In genomic region chr22:20983081-20983745, GRCh38 we compare ENCODE assay signal across 10 cellular contexts. TPM values are rescaled to one million over a fixed set of nuclear protein-coding genes. Genes with fewer than 3 reads are reported as not detected.
DNase-seq lines count a peak whose midpoint lies in the region; ATAC-seq, FAIRE-seq and TF ChIP-seq lines count a peak whose summit lies in the region.
"Had no signal": no experiment of that assay in that cellular context is flagged by ENCODE, and none has a peak within 500 bp of the region (broad histone marks: within the 10 kb centered on the region; RNA-seq: fewer than 3 reads in every experiment).

No MANE protein-coding gene starts in this region.

- TF ChIP-seq CTCF in HepG2 (CRISPR knock-in tag; IDR thresholded peaks at IDR 0.05) (no peak), tibial artery (IDR thresholded peaks at IDR 0.05) (no peak)

- no peak overlapping the region for H2AFZ ChIP-seq in HepG2 (ENCODE audit: low read length)

- H3K9ac ChIP-seq in HepG2 (ENCODE audit: insufficient read depth, low read depth, low read length): peak overlapping the region; percentile 79

- H3K9me3 ChIP-seq in HepG2 (ENCODE audit: low read length) (0 out of 2 replicates have a peak, but pooled peaks cover 4% of the 10 kb centered on the region), tibial artery (peaks cover 0 to 9% (median 0%) of the 10 kb centered on the region in 3 donors)

- H3K27ac ChIP-seq in HepG2 (ENCODE audit: extremely low read length, insufficient read depth, low read length) (no peak overlapping the region), tibial artery (peak overlapping the region; percentile 85 to 87)

- H3K36me3 ChIP-seq in HepG2 (replicated peaks in 1 of 2; ENCODE audit: control insufficient read depth in 1 of 2, insufficient read depth in 2 of 2, low read length in 2 of 2) (peaks cover 0 to 15% of the 10 kb centered on the region in 2 experiments; a peak in 4 of 5 replicates), tibial artery (peaks cover 9 to 42% (median 23%) of the 10 kb centered on the region in 3 donors)

- CTCF ChIA-PET in HepG2 (lab: Yijun Ruan, JAX; ENCODE audit: low intra/inter-chr PET ratio, low total read pairs): no interaction called here

- no peak for FAIRE-seq in HepG2 (lab: Jason Lieb, UNC)

- no TSS peak for BruUV-seq in HepG2 (replicated peaks; lab: Mats Ljungman, UMichigan)

- H3K79me2 ChIP-seq in HepG2 (ENCODE audit: insufficient read depth, low read length): peaks cover 11% of the 10 kb centered on the region

- H3K27ac Mint-ChIP-seq in activated T-cell treated with anti-CD3 and anti-CD28 coated beads, Interleukin-2, amount 50 U/mL, for 24 hours: peak overlapping the region; percentile 90
- H3K27ac Mint-ChIP-seq in activated naive CD8-positive, alpha-beta T cell treated with anti-CD3 and anti-CD28 coated beads, Interleukin-2, amount 50 U/mL, for 24 hours: peak overlapping the region; percentile 89

- POLR2A ChIA-PET in HepG2 (lab: Yijun Ruan, JAX): interaction anchor here (2.0 to 4.3 kb wide), 4 partner anchors 12 to 26 kb away, joined by 5 to 45 read pairs (median 39); partner anchors contain the start of gene THAP7

- H3K4me1 Mint-ChIP-seq in activated T-cell treated with anti-CD3 and anti-CD28 coated beads, Interleukin-2, amount 50 U/mL, for 24 hours (ENCODE audit: low read depth): peaks cover 40% of the 10 kb centered on the region
- H3K4me1 Mint-ChIP-seq in activated naive CD8-positive, alpha-beta T cell treated with anti-CD3 and anti-CD28 coated beads, Interleukin-2, amount 50 U/mL, for 24 hours: peaks cover 42% of the 10 kb centered on the region

- no peak for ATAC-seq in activated naive CD8-positive, alpha-beta T cell treated with anti-CD3 and anti-CD28 coated beads, Interleukin-2, amount 50 U/mL, for 24 hours
- no peak for ATAC-seq in HepG2

- H3K27me3 Mint-ChIP-seq in activated T-cell treated with anti-CD3 and anti-CD28 coated beads, Interleukin-2, amount 50 U/mL, for 24 hours: no peaks in the 10 kb centered on the region
- H3K27me3 Mint-ChIP-seq in activated naive CD8-positive, alpha-beta T cell treated with anti-CD3 and anti-CD28 coated beads, Interleukin-2, amount 50 U/mL, for 24 hours: no peaks in the 10 kb centered on the region

- no peaks in the 10 kb centered on the region for H4K20me1 ChIP-seq in HepG2 (ENCODE audit: insufficient read depth, low read length)

- WGBS in HepG2 (ENCODE audit: low lambda C conversion rate): 69% methylated on average over 4 of the region's 5 CpGs

- peak overlapping the region; percentile 97 for H3K4me2 ChIP-seq in HepG2 (ENCODE audit: low read depth, low read length)

- DNase-seq in activated T-cell treated with anti-CD3 and anti-CD28 coated beads, Interleukin-2, amount 50 U/mL, for 24 hours: no peak
- DNase-seq in activated T-cell treated with anti-CD3 and anti-CD28 coated beads, Interleukin-2, amount 50 U/mL, for 1 hour: no peak
- no peak for DNase-seq in activated naive CD8-positive, alpha-beta T cell treated with anti-CD3 and anti-CD28 coated beads, Interleukin-2, amount 50 U/mL, for 24 hours
- DNase-seq in HepG2 (ENCODE audit: low spot score) (no peak), tibial artery (no peak), NCI-H1930 (lab: John Stamatoyannopoulos, UW) (no peak), NCI-H1105 (lab: John Stamatoyannopoulos, UW) (no peak), COLO829 (ENCODE audit: low spot score) (no peak)
- DNase-seq: C1 segment of cervical spinal cord, RPMI8226 had no signal

- no peaks in the 10 kb centered on the region for H3K9me3 Mint-ChIP-seq in activated T-cell treated with anti-CD3 and anti-CD28 coated beads, Interleukin-2, amount 50 U/mL, for 24 hours
- H3K9me3 Mint-ChIP-seq in activated naive CD8-positive, alpha-beta T cell treated with anti-CD3 and anti-CD28 coated beads, Interleukin-2, amount 50 U/mL, for 24 hours: peaks cover 8% of the 10 kb centered on the region

- no peak for TF ChIP-seq RAD21 in HepG2 (CRISPR knock-in tag; IDR thresholded peaks at IDR 0.05)

- TF ChIP-seq EP300 in HepG2 (IDR thresholded peaks at IDR 0.05; ENCODE audit: low read depth in 2 of 2, low read length in 2 of 2) (no peak), HepG2 (CRISPR knock-in tag; IDR thresholded peaks at IDR 0.05; ENCODE audit: borderline replicate concordance) (no peak)

- no peaks in the 10 kb centered on the region; a peak in 1 of 5 replicates for H3K27me3 ChIP-seq in HepG2 (ENCODE audit: control insufficient read depth in 1 of 2, insufficient read depth in 2 of 2, low read length in 2 of 2)
- H3K27me3 ChIP-seq in tibial artery: peaks cover 0 to 11% of the 10 kb centered on the region in 2 donors

- H3K36me3 Mint-ChIP-seq in activated T-cell treated with anti-CD3 and anti-CD28 coated beads, Interleukin-2, amount 50 U/mL, for 24 hours (ENCODE audit: low read depth): peaks cover 61% of the 10 kb centered on the region
- H3K36me3 Mint-ChIP-seq in activated naive CD8-positive, alpha-beta T cell treated with anti-CD3 and anti-CD28 coated beads, Interleukin-2, amount 50 U/mL, for 24 hours (ENCODE audit: low read depth): peaks cover 18% of the 10 kb centered on the region

- H3K4me3 Mint-ChIP-seq in activated T-cell treated with anti-CD3 and anti-CD28 coated beads, Interleukin-2, amount 50 U/mL, for 24 hours: peak overlapping the region; percentile 91
- peak overlapping the region; percentile 93 for H3K4me3 Mint-ChIP-seq in activated naive CD8-positive, alpha-beta T cell treated with anti-CD3 and anti-CD28 coated beads, Interleukin-2, amount 50 U/mL, for 24 hours

- TF ChIP-seq POLR2A in HepG2 (IDR thresholded peaks at IDR 0.05; ENCODE audit: insufficient read depth in 1 of 2, low read depth in 2 of 2, low read length in 2 of 2): no peak

- in situ Hi-C loops in HepG2 (cut with HindIII; ENCODE audit: extremely low pct_ligation_motif_present, low pct_unique_long_range_greater_than_20kb): no loop called here

- intact Hi-C loops in HepG2 (cut with micrococcal nuclease; ENCODE audit: unreplicated experiment): no loop called here
- intact Hi-C loops in tibial artery (cut with DNase I; ENCODE audit: low total_unique reads): no loop called here

- H3K4me1 ChIP-seq in HepG2 (ENCODE audit: insufficient read depth, low read length) (peaks cover 39% of the 10 kb centered on the region), tibial artery (peaks cover 0 to 41% (median 23%) of the 10 kb centered on the region in 4 donors)

- H3K4me3 ChIP-seq in HepG2 (replicated peaks in 1 of 3; ENCODE audit: insufficient read depth in 1 of 3, low read depth in 2 of 3, low read length in 3 of 3): peak overlapping the region; percentile 67 to 98 (median 83); a peak in 5 of 6 replicates
- peak overlapping the region; percentile 79 to 82 for H3K4me3 ChIP-seq in tibial artery

RNA-seq across cellular contexts. Expression of gene LZTR1, which starts 1.1 kb away (rescaled TPM):
- total RNA-seq in HepG2 (2016; rRNA removed; fragmentation: Illumina TruSeq; extraction: Trizol): 12.0 and 22.4 TPM in 2 replicates
- 6.7 and 7.2 TPM in 2 replicates for total RNA-seq in HepG2 (2016; cell fraction: cytosol; rRNA removed; fragmentation: Illumina TruSeq; extraction: Trizol; ENCODE audit: low read depth)
- total RNA-seq in HepG2 (2016; cell fraction: insoluble cytoplasmic fraction; rRNA removed; fragmentation: Illumina TruSeq; extraction: Trizol): 11.0 and 24.0 TPM in 2 replicates
- 7.2 and 7.5 TPM in 2 replicates for total RNA-seq in HepG2 (2016; cell fraction: membrane; rRNA removed; fragmentation: Illumina TruSeq; extraction: Trizol)
- total RNA-seq in HepG2 (2016; cell fraction: nucleus; rRNA removed; fragmentation: Illumina TruSeq; extraction: Trizol): 24.0 and 31.5 TPM in 2 replicates
- polyA plus RNA-seq in HepG2 (2011; rRNA removed): 21.8 and 36.0 TPM in 2 replicates
- 7.8 and 11.5 TPM in 2 replicates for polyA plus RNA-seq in HepG2 (2011; cell fraction: cytosol; rRNA removed)
- 218 and 255 TPM in 2 replicates for polyA plus RNA-seq in HepG2 (2011; cell fraction: nucleus; rRNA removed)
- 16.0 and 20.8 TPM in 2 replicates for polyA plus RNA-seq in HepG2 (2012)
- polyA plus RNA-seq in HepG2 (2016; cell fraction: cytosol; fragmentation: Illumina TruSeq; extraction: Trizol; ENCODE audit: low read depth): 1.7 and 1.9 TPM in 2 replicates
- 10.7 and 13.3 TPM in 2 replicates for polyA plus RNA-seq in HepG2 (2016; cell fraction: insoluble cytoplasmic fraction; fragmentation: Illumina TruSeq; extraction: Trizol; ENCODE audit: low read depth)
- polyA plus RNA-seq in HepG2 (2016; cell fraction: membrane; fragmentation: Illumina TruSeq; extraction: Trizol; ENCODE audit: low read depth): 3.5 and 4.4 TPM in 2 replicates
- 85.8 and 92.2 TPM in 2 replicates for polyA plus RNA-seq in HepG2 (2016; cell fraction: nucleus; fragmentation: Illumina TruSeq; extraction: Trizol; ENCODE audit: insufficient read depth, low read depth)
- polyA minus RNA-seq in HepG2 (2011; rRNA and poly(A)+ RNA removed; ENCODE audit: low replicate concordance): 28.9 and 51.0 TPM in 2 replicates
- polyA minus RNA-seq in HepG2 (2011; cell fraction: cytosol; rRNA and poly(A)+ RNA removed): 12.1 and 13.7 TPM in 2 replicates
- 71.7 and 79.9 TPM in 2 replicates for polyA minus RNA-seq in HepG2 (2011; cell fraction: nucleus; rRNA and poly(A)+ RNA removed)

RNA-seq across cellular contexts. Expression of gene AIFM3, which starts 16.2 kb away (rescaled TPM):
- 11.0 and 15.3 TPM in 2 replicates for total RNA-seq in HepG2 (2016; rRNA removed; fragmentation: Illumina TruSeq; extraction: Trizol)
- 11.0 and 11.3 TPM in 2 replicates for total RNA-seq in HepG2 (2016; cell fraction: cytosol; rRNA removed; fragmentation: Illumina TruSeq; extraction: Trizol; ENCODE audit: low read depth)
- total RNA-seq in HepG2 (2016; cell fraction: insoluble cytoplasmic fraction; rRNA removed; fragmentation: Illumina TruSeq; extraction: Trizol): 8.7 and 17.7 TPM in 2 replicates
- 18.9 and 20.5 TPM in 2 replicates for total RNA-seq in HepG2 (2016; cell fraction: membrane; rRNA removed; fragmentation: Illumina TruSeq; extraction: Trizol)
- 17.3 and 19.2 TPM in 2 replicates for total RNA-seq in HepG2 (2016; cell fraction: nucleus; rRNA removed; fragmentation: Illumina TruSeq; extraction: Trizol)
- polyA plus RNA-seq in HepG2 (2011; rRNA removed): 9.0 and 12.0 TPM in 2 replicates
- 9.9 and 12.9 TPM in 2 replicates for polyA plus RNA-seq in HepG2 (2011; cell fraction: cytosol; rRNA removed)
- 124 and 135 TPM in 2 replicates for polyA plus RNA-seq in HepG2 (2011; cell fraction: nucleus; rRNA removed)
- polyA plus RNA-seq in HepG2 (2012): 9.3 and 10.2 TPM in 2 replicates
- polyA plus RNA-seq in HepG2 (2016; cell fraction: cytosol; fragmentation: Illumina TruSeq; extraction: Trizol; ENCODE audit: low read depth): 9.8 and 11.5 TPM in 2 replicates
- 8.2 and 11.1 TPM in 2 replicates for polyA plus RNA-seq in HepG2 (2016; cell fraction: insoluble cytoplasmic fraction; fragmentation: Illumina TruSeq; extraction: Trizol; ENCODE audit: low read depth)
- 16.8 and 17.1 TPM in 2 replicates for polyA plus RNA-seq in HepG2 (2016; cell fraction: membrane; fragmentation: Illumina TruSeq; extraction: Trizol; ENCODE audit: low read depth)
- 45.0 and 47.7 TPM in 2 replicates for polyA plus RNA-seq in HepG2 (2016; cell fraction: nucleus; fragmentation: Illumina TruSeq; extraction: Trizol; ENCODE audit: insufficient read depth, low read depth)
- polyA minus RNA-seq in HepG2 (2011; rRNA and poly(A)+ RNA removed; ENCODE audit: low replicate concordance): 0.07 and 13.9 TPM in 2 replicates
- 6.5 and 6.6 TPM in 2 replicates for polyA minus RNA-seq in HepG2 (2011; cell fraction: cytosol; rRNA and poly(A)+ RNA removed)
- polyA minus RNA-seq in HepG2 (2011; cell fraction: nucleus; rRNA and poly(A)+ RNA removed): 18.9 and 19.3 TPM in 2 replicates

RNA-seq across cellular contexts. Expression of gene THAP7, which starts 18.7 kb away (rescaled TPM):
- total RNA-seq in HepG2 (2016; rRNA removed; fragmentation: Illumina TruSeq; extraction: Trizol): 20.4 and 25.5 TPM in 2 replicates
- 10.9 and 13.4 TPM in 2 replicates for total RNA-seq in HepG2 (2016; cell fraction: cytosol; rRNA removed; fragmentation: Illumina TruSeq; extraction: Trizol; ENCODE audit: low read depth)
- total RNA-seq in HepG2 (2016; cell fraction: insoluble cytoplasmic fraction; rRNA removed; fragmentation: Illumina TruSeq; extraction: Trizol): 22.1 and 23.8 TPM in 2 replicates
- 19.2 and 23.3 TPM in 2 replicates for total RNA-seq in HepG2 (2016; cell fraction: membrane; rRNA removed; fragmentation: Illumina TruSeq; extraction: Trizol)
- total RNA-seq in HepG2 (2016; cell fraction: nucleus; rRNA removed; fragmentation: Illumina TruSeq; extraction: Trizol): 18.4 and 19.1 TPM in 2 replicates
- polyA plus RNA-seq in HepG2 (2011; rRNA removed): 13.0 and 16.4 TPM in 2 replicates
- polyA plus RNA-seq in HepG2 (2011; cell fraction: cytosol; rRNA removed): 11.4 and 17.5 TPM in 2 replicates
- polyA plus RNA-seq in HepG2 (2011; cell fraction: nucleus; rRNA removed): 53.1 and 55.7 TPM in 2 replicates
- 7.6 and 9.2 TPM in 2 replicates for polyA plus RNA-seq in HepG2 (2012)
- polyA plus RNA-seq in HepG2 (2016; cell fraction: cytosol; fragmentation: Illumina TruSeq; extraction: Trizol; ENCODE audit: low read depth): 11.6 and 14.4 TPM in 2 replicates
- polyA plus RNA-seq in HepG2 (2016; cell fraction: insoluble cytoplasmic fraction; fragmentation: Illumina TruSeq; extraction: Trizol; ENCODE audit: low read depth): 22.2 and 26.6 TPM in 2 replicates
- 17.6 and 24.0 TPM in 2 replicates for polyA plus RNA-seq in HepG2 (2016; cell fraction: membrane; fragmentation: Illumina TruSeq; extraction: Trizol; ENCODE audit: low read depth)
- 42.7 and 46.0 TPM in 2 replicates for polyA plus RNA-seq in HepG2 (2016; cell fraction: nucleus; fragmentation: Illumina TruSeq; extraction: Trizol; ENCODE audit: insufficient read depth, low read depth)
- 19.9 and 30.3 TPM in 2 replicates for polyA minus RNA-seq in HepG2 (2011; rRNA and poly(A)+ RNA removed; ENCODE audit: low replicate concordance)
- polyA minus RNA-seq in HepG2 (2011; cell fraction: cytosol; rRNA and poly(A)+ RNA removed): 6.9 and 7.9 TPM in 2 replicates
- polyA minus RNA-seq in HepG2 (2011; cell fraction: nucleus; rRNA and poly(A)+ RNA removed): 34.2 and 38.9 TPM in 2 replicates

RNA-seq across cellular contexts. Expression of gene P2RX6, which starts 31.8 kb away (rescaled TPM):
- total RNA-seq in HepG2 (2016; rRNA removed; fragmentation: Illumina TruSeq; extraction: Trizol): 0.04 TPM in 1 of 2 replicates, not detected in the other
- total RNA-seq in HepG2 (2016; cell fraction: cytosol; rRNA removed; fragmentation: Illumina TruSeq; extraction: Trizol; ENCODE audit: low read depth): not detected in 2 replicates
- total RNA-seq in HepG2 (2016; cell fraction: insoluble cytoplasmic fraction; rRNA removed; fragmentation: Illumina TruSeq; extraction: Trizol): not detected in 2 replicates
- not detected in 2 replicates for total RNA-seq in HepG2 (2016; cell fraction: membrane; rRNA removed; fragmentation: Illumina TruSeq; extraction: Trizol)
- not detected in 2 replicates for total RNA-seq in HepG2 (2016; cell fraction: nucleus; rRNA removed; fragmentation: Illumina TruSeq; extraction: Trizol)
- 0.12 and 0.20 TPM in 2 replicates for polyA plus RNA-seq in HepG2 (2011; rRNA removed)
- 0.06 and 0.19 TPM in 2 replicates for polyA plus RNA-seq in HepG2 (2011; cell fraction: cytosol; rRNA removed)
- polyA plus RNA-seq in HepG2 (2011; cell fraction: nucleus; rRNA removed): 0.66 and 1.2 TPM in 2 replicates
- polyA plus RNA-seq in HepG2 (2012): 0.07 and 0.25 TPM in 2 replicates
- polyA plus RNA-seq in HepG2 (2016; cell fraction: cytosol; fragmentation: Illumina TruSeq; extraction: Trizol; ENCODE audit: low read depth): not detected in 2 replicates
- not detected in 2 replicates for polyA plus RNA-seq in HepG2 (2016; cell fraction: insoluble cytoplasmic fraction; fragmentation: Illumina TruSeq; extraction: Trizol; ENCODE audit: low read depth)
- not detected in 2 replicates for polyA plus RNA-seq in HepG2 (2016; cell fraction: membrane; fragmentation: Illumina TruSeq; extraction: Trizol; ENCODE audit: low read depth)
- not detected in 2 replicates for polyA plus RNA-seq in HepG2 (2016; cell fraction: nucleus; fragmentation: Illumina TruSeq; extraction: Trizol; ENCODE audit: insufficient read depth, low read depth)
- polyA minus RNA-seq in HepG2 (2011; rRNA and poly(A)+ RNA removed; ENCODE audit: low replicate concordance): 0.46 and 5.4 TPM in 2 replicates
- polyA minus RNA-seq in HepG2 (2011; cell fraction: cytosol; rRNA and poly(A)+ RNA removed): not detected in 2 replicates
- 0.50 TPM in 1 of 2 replicates, not detected in the other for polyA minus RNA-seq in HepG2 (2011; cell fraction: nucleus; rRNA and poly(A)+ RNA removed)

RNA-seq across cellular contexts. Expression of gene SLC7A4, which starts 49.1 kb away (rescaled TPM):
- total RNA-seq in HepG2 (2016; rRNA removed; fragmentation: Illumina TruSeq; extraction: Trizol): not detected in 2 replicates
- total RNA-seq in HepG2 (2016; cell fraction: cytosol; rRNA removed; fragmentation: Illumina TruSeq; extraction: Trizol; ENCODE audit: low read depth): not detected in 2 replicates
- total RNA-seq in HepG2 (2016; cell fraction: insoluble cytoplasmic fraction; rRNA removed; fragmentation: Illumina TruSeq; extraction: Trizol): not detected in 2 replicates
- not detected in 2 replicates for total RNA-seq in HepG2 (2016; cell fraction: membrane; rRNA removed; fragmentation: Illumina TruSeq; extraction: Trizol)
- not detected in 2 replicates for total RNA-seq in HepG2 (2016; cell fraction: nucleus; rRNA removed; fragmentation: Illumina TruSeq; extraction: Trizol)
- not detected in 2 replicates for polyA plus RNA-seq in HepG2 (2011; rRNA removed)
- not detected in 2 replicates for polyA plus RNA-seq in HepG2 (2011; cell fraction: cytosol; rRNA removed)
- polyA plus RNA-seq in HepG2 (2011; cell fraction: nucleus; rRNA removed): not detected in 2 replicates
- polyA plus RNA-seq in HepG2 (2012): not detected in 2 replicates
- polyA plus RNA-seq in HepG2 (2016; cell fraction: cytosol; fragmentation: Illumina TruSeq; extraction: Trizol; ENCODE audit: low read depth): not detected in 2 replicates
- not detected in 2 replicates for polyA plus RNA-seq in HepG2 (2016; cell fraction: insoluble cytoplasmic fraction; fragmentation: Illumina TruSeq; extraction: Trizol; ENCODE audit: low read depth)
- not detected in 2 replicates for polyA plus RNA-seq in HepG2 (2016; cell fraction: membrane; fragmentation: Illumina TruSeq; extraction: Trizol; ENCODE audit: low read depth)
- polyA plus RNA-seq in HepG2 (2016; cell fraction: nucleus; fragmentation: Illumina TruSeq; extraction: Trizol; ENCODE audit: insufficient read depth, low read depth): not detected in 2 replicates
- not detected in 2 replicates for polyA minus RNA-seq in HepG2 (2011; rRNA and poly(A)+ RNA removed; ENCODE audit: low replicate concordance)
- polyA minus RNA-seq in HepG2 (2011; cell fraction: cytosol; rRNA and poly(A)+ RNA removed): not detected in 2 replicates
- polyA minus RNA-seq in HepG2 (2011; cell fraction: nucleus; rRNA and poly(A)+ RNA removed): not detected in 2 replicates
